In genomic region chr12:19482036-19482435, GRCh38 we compare ENCODE assay signal across 12 cellular contexts. TPM values are rescaled to one million over a fixed set of nuclear protein-coding genes. Genes with fewer than 3 reads are reported as not detected.
DNase-seq lines count a peak whose midpoint lies in the region; ATAC-seq and TF ChIP-seq lines count a peak whose summit lies in the region.
"Had no signal": no experiment of that assay in that cellular context is flagged by ENCODE, and none has a peak within 500 bp of the region (broad histone marks: within the 10 kb centered on the region; RNA-seq: fewer than 3 reads in every experiment).

No MANE protein-coding gene starts in this region.

- H3K27me3 ChIP-seq in mammary epithelial cell (ENCODE audit: insufficient read depth, low read length) = no peaks in the 10 kb centered on the region

- no peak overlapping the region for H3K4me3 ChIP-seq in mammary epithelial cell (replicated peaks in 1 of 3; ENCODE audit: insufficient read depth in 1 of 3, low read depth in 2 of 3, low read length in 3 of 3)

- in situ Hi-C loops in mammary epithelial cell (cut with MboI; ENCODE audit: low sequenced_read_pairs in 2 of 2) = no loop called here

- peak; percentile 3 for DNase-seq in mammary epithelial cell
- no peak for DNase-seq in naive B cell
- DNase-seq in DMS153 treated with DMSO at 0.1 percent for 48 hours (lab: John Stamatoyannopoulos, UW; ENCODE audit: unreplicated experiment) = no peak
- no peak for DNase-seq in KG1 (lab: John Stamatoyannopoulos, UW)
- DNase-seq in AG08396 (ENCODE audit: low spot score) = no peak
- DNase-seq: activated B cell treated with CpG ODN at 0.5 μM for 24 hours, amniotic stem cell, Karpas-422, NCI-H2171 had no signal

- no peaks in the 10 kb centered on the region for H3K9me3 ChIP-seq in mammary epithelial cell (replicated peaks; ENCODE audit: insufficient read depth, low read length)

- H3K4me2 ChIP-seq in mammary epithelial cell (ENCODE audit: insufficient read depth, low read depth, low read length) = no peak overlapping the region

- peaks cover 3% of the 10 kb centered on the region for H3K36me3 ChIP-seq in mammary epithelial cell (ENCODE audit: insufficient read depth, low read length)

- WGBS in mammary epithelial cell (ENCODE audit: low coverage, missing lambda C conversion rate) = 83% methylated on average over 3 of the region's 3 CpGs

- H3K4me3 Mint-ChIP-seq in naive B cell = peak overlapping the region in 1 of 8 donors; percentile 61

- H3K4me1 ChIP-seq in mammary epithelial cell (ENCODE audit: insufficient read depth, low read length) = peaks cover 5% of the 10 kb centered on the region

- no peak overlapping the region for H2AFZ ChIP-seq in mammary epithelial cell (ENCODE audit: low read depth, low read length)

- no peak for TF ChIP-seq CTCF in mammary epithelial cell (conservative IDR thresholded peaks at IDR 0.05 in 1 of 2, IDR thresholded peaks at IDR 0.05 in 1 of 2; ENCODE audit: extremely low read depth in 1 of 2, insufficient read depth in 1 of 2, low read depth in 1 of 2, low read length in 2 of 2)

- H3K9ac ChIP-seq in mammary epithelial cell (ENCODE audit: insufficient read depth, low read length) = no peak overlapping the region

- dilution Hi-C loops in mammary epithelial cell (cut with HindIII; ENCODE audit: low sequenced_read_pairs) = no loop called here

- no peaks in the 10 kb centered on the region for H4K20me1 ChIP-seq in mammary epithelial cell (ENCODE audit: insufficient read depth, low read length)

- no peak overlapping the region for H3K27ac ChIP-seq in mammary epithelial cell (ENCODE audit: insufficient read depth, low read depth, low read length)

- H3K79me2 ChIP-seq in mammary epithelial cell (ENCODE audit: insufficient read depth, low read length) = peaks cover 97% of the 10 kb centered on the region

- ATAC-seq in GM18511 (IDR thresholded peaks at IDR 0.05; ENCODE audit: unreplicated experiment) (peak; percentile 3), HG03196 (IDR thresholded peaks at IDR 0.05; ENCODE audit: unreplicated experiment) (peak; percentile 16), naive B cell (ENCODE audit: low read depth in 2 of 2) (no peak), GM19463 (IDR thresholded peaks at IDR 0.05; ENCODE audit: unreplicated experiment) (no peak)

- intact Hi-C loops in mammary epithelial cell (cut with micrococcal nuclease) = no loop called here

- H3K4me1 Mint-ChIP-seq in naive B cell = peaks cover 46 to 60% (median 47%) of the 10 kb centered on the region in 3 donors

- peaks cover 41 to 58% of the 10 kb centered on the region in 2 donors for H3K36me3 Mint-ChIP-seq in naive B cell

- CTCF ChIA-PET in mammary epithelial cell (lab: Charles Lee; ENCODE audit: low non-redundant PET) = no interaction called here

- BruUV-seq in mammary epithelial cell (replicated peaks; lab: Mats Ljungman, UMichigan) = no TSS peak

- no peaks in the 10 kb centered on the region for H3K27me3 Mint-ChIP-seq in naive B cell
- H3K27me3 Mint-ChIP-seq: activated B cell treated with CpG ODN at 0.5 μM for 24 hours had no signal

- H3K9me3 Mint-ChIP-seq in naive B cell = peaks cover 0 to 25% (median 16%) of the 10 kb centered on the region in 7 donors

- peak overlapping the region; percentile 14 to 75 (median 46) for H3K27ac Mint-ChIP-seq in naive B cell
- H3K27ac Mint-ChIP-seq: activated B cell treated with CpG ODN at 0.5 μM for 24 hours had no signal

RNA-seq across cellular contexts. Expression of gene AEBP2, which starts 42.7 kb away (rescaled TPM):
- 10 to 100 TPM; 19.7 to 35.4 TPM for total RNA-seq in mammary epithelial cell
- polyA plus RNA-seq in mammary epithelial cell = 7.2 TPM
- 38.6 TPM for polyA minus RNA-seq in mammary epithelial cell
- 10 to 100 TPM in 5 of 6 donors, 1 to 10 TPM in 1; 3.9 to 14.9 (median 11.6) TPM for polyA plus RNA-seq in naive B cell (ENCODE audit: low read depth in 6 of 6)

Comparison
In these comparisons a context has a peak if more than half of its experiments do, and no peak if none do; other contexts are left out.
1. ATAC-seq: peak in GM18511 (single experiment) and HG03196 (single experiment); none in naive B cell (0 of 2) and GM19463 (single experiment).